ENCODE assay signal across 12 cellular contexts in the genomic region with DNA sequence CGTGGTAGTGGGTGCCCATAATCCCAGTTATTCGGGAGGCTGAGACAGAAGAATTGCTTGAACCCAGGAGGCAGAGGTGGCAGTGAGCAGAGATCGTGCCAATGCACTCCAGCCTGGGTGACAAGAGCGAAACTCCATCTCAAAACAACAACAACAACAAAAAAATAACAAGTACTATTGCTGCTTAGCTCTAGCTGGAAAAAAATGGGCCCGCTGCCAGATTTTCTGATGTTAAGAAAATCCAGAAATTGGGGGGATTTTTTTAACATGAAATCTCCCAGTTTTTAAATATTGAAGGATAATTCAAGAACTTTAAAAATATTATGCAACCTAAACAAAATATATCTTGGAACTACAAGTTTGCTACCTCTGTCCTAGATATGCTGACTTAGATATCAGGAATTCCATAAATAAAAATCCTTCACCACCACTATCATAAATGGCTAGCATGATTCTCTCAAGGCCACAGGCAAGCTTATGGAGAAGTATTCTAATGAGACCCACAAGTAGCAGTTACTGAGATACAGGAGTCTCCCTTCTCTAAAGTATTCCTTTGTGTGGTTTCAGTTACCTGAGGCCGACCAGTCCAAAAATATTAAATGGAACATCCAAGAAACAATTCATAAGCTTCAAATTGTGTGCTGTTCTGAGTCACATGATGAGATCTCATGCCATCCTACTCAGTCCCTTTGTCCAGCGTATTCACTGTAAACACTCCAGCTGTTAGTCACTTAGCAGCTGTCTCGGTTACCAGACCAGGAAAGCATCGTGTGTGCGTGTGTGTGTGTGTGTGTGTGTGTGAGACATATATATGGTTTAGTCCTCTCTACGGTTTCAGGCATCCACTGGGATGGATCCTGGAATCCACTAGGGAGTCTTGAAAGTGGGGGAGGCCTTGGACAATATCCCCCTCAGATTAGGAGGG.
DNase-seq lines count a peak whose midpoint lies in the region; ATAC-seq, FAIRE-seq and TF ChIP-seq lines count a peak whose summit lies in the region.
"Had no signal": no experiment of that assay in that cellular context is flagged by ENCODE, and none has a peak within 500 bp of the region (broad histone marks: within the 10 kb centered on the region; RNA-seq: fewer than 3 reads in every experiment).

No MANE protein-coding gene starts in this region.

- DNase-seq in ELR (ENCODE audit: low read depth) (peak; percentile 25), NCI-H2196 (lab: John Stamatoyannopoulos, UW; ENCODE audit: unreplicated experiment) (peak; percentile 89), choroid plexus epithelial cell (ENCODE audit: low read depth) (peak; percentile 58), GM13976 (ENCODE audit: low spot score) (no peak), RCC 7860 (ENCODE audit: low spot score) (no peak), mucosa of gallbladder (ENCODE audit: low spot score) (no peak)
- DNase-seq: lower lobe of right lung had no signal

- FAIRE-seq in RCC 7860 (lab: Jason Lieb, UNC): no peak

- TF ChIP-seq CTCF in choroid plexus epithelial cell (conservative IDR thresholded peaks at IDR 0.05; ENCODE audit: low read depth, low read length) (no peak), nephron (IDR thresholded peaks at IDR 0.05; ENCODE audit: unreplicated experiment in 3 of 3) (no peak), GM13976 (IDR thresholded peaks at IDR 0.05; ENCODE audit: borderline replicate concordance, control extremely low read depth, extremely low read depth, insufficient read depth, missing control alignments) (no peak)

- ATAC-seq in GM21360 (IDR thresholded peaks at IDR 0.05; ENCODE audit: unreplicated experiment): no peak

- H3K4me3 ChIP-seq in choroid plexus epithelial cell (ENCODE audit: low read depth, low read length): no peak overlapping the region
- H3K4me3 ChIP-seq: lower lobe of right lung, SK-N-MC, thoracic aorta had no signal

- peak overlapping the region; percentile 82 to 98 (median 97) for H3K27ac Mint-ChIP-seq in nephron
- H3K27ac Mint-ChIP-seq: dendritic cell treated with granulocyte-macrophage colony-stimulating factor and Interleukin-4, amounts not matched to agents 40 ng/mL and 50 ng/mL, for 4 days had no signal

- no peaks in the 10 kb centered on the region for H3K36me3 Mint-ChIP-seq in nephron (ENCODE audit: low read depth)

- peaks cover 13% of the 10 kb centered on the region for H3K4me1 Mint-ChIP-seq in nephron

- H3K9me3 Mint-ChIP-seq in nephron: no peaks in the 10 kb centered on the region
- H3K9me3 Mint-ChIP-seq: dendritic cell treated with granulocyte-macrophage colony-stimulating factor and Interleukin-4, amounts not matched to agents 40 ng/mL and 50 ng/mL, for 4 days had no signal

- no peaks in the 10 kb centered on the region for H3K27me3 Mint-ChIP-seq in nephron (ENCODE audit: low read depth)
- H3K27me3 Mint-ChIP-seq: dendritic cell treated with granulocyte-macrophage colony-stimulating factor and Interleukin-4, amounts not matched to agents 40 ng/mL and 50 ng/mL, for 4 days had no signal

- in situ Hi-C loops in GM13976 (cut with MboI; ENCODE audit: low sequenced_read_pairs, unreplicated experiment): no loop called here

- H3K4me3 Mint-ChIP-seq in nephron: no peak overlapping the region
- H3K4me3 Mint-ChIP-seq: dendritic cell treated with granulocyte-macrophage colony-stimulating factor and Interleukin-4, amounts not matched to agents 40 ng/mL and 50 ng/mL, for 4 days had no signal

Comparison
In these comparisons a context has a peak if more than half of its experiments do, and no peak if none do; other contexts are left out.
1. DNase-seq: peak in ELR (single experiment), NCI-H2196 (single experiment) and choroid plexus epithelial cell (single experiment); none in GM13976 (single experiment), RCC 7860 (single experiment) and mucosa of gallbladder (single experiment).